In genomic region chr11:96341237-96342130, GRCh38 we compare ENCODE assay signal across 8 cellular contexts. TPM values are rescaled to one million over a fixed set of nuclear protein-coding genes. Genes with fewer than 3 reads are reported as not detected.
A peak's percentile ranks its signal among the peaks of the same experiment; 100 is the strongest.
DNase-seq lines count a peak whose midpoint lies in the region; ATAC-seq, FAIRE-seq and TF ChIP-seq lines count a peak whose summit lies in the region.

No MANE protein-coding gene starts in this region.

- H3K4me1 Mint-ChIP-seq in glutamatergic neuron (ENCODE audit: low read depth, unreplicated experiment) = peaks cover 13% of the 10 kb centered on the region

- peak overlapping the region; percentile 69 for H3K4me3 ChIP-seq in GM12864 (ENCODE audit: low read depth, low read length)
- peak overlapping the region; percentile 26 to 56 (median 40) for H3K4me3 ChIP-seq in pancreas
- H3K4me3 ChIP-seq in urinary bladder (ENCODE audit: low read depth, low read length) = peak overlapping the region; percentile 67

- H3K4me1 ChIP-seq in pancreas (peaks cover 0 to 12% (median 7%) of the 10 kb centered on the region in 3 donors), urinary bladder (ENCODE audit: insufficient read depth) (peaks cover 3% of the 10 kb centered on the region)

- no peak for FAIRE-seq in pancreas (lab: Jason Lieb, UNC)

- ATAC-seq in HG02642 (IDR thresholded peaks at IDR 0.05; ENCODE audit: poor library complexity, unreplicated experiment) (peak; percentile 26), pancreas (peak; percentile 29 to 58 (median 41))

- H3K4me3 Mint-ChIP-seq in glutamatergic neuron (ENCODE audit: unreplicated experiment) = peak overlapping the region; percentile 94

- H3K36me3 ChIP-seq in pancreas (no peaks in the 10 kb centered on the region), urinary bladder (ENCODE audit: insufficient read depth) (no peaks in the 10 kb centered on the region)

- intact Hi-C loops in pancreas (cut with DNase I) = no loop called here

- peak overlapping the region; percentile 10 for H3K27ac Mint-ChIP-seq in glutamatergic neuron (ENCODE audit: unreplicated experiment)

- peak; percentile 64 for TF ChIP-seq CTCF in GM12864 (IDR thresholded peaks at IDR 0.05; ENCODE audit: low read depth, low read length, missing control alignments)
- TF ChIP-seq CTCF in glutamatergic neuron (IDR thresholded peaks at IDR 0.05; ENCODE audit: partially characterized antibody, unreplicated experiment) = no peak
- peak in 1 of 4 donors; percentile 9 for TF ChIP-seq CTCF in pancreas (IDR thresholded peaks at IDR 0.05)

- WGBS in pancreas, 2 donors = 25 to 32% methylated on average over 22 to 26 of the region's 26 CpGs
- 17% methylated on average over 26 of the region's 26 CpGs for WGBS in urinary bladder

- no peaks in the 10 kb centered on the region for H3K27me3 Mint-ChIP-seq in glutamatergic neuron (ENCODE audit: unreplicated experiment)

- H3K27me3 ChIP-seq in pancreas = no peaks in the 10 kb centered on the region

- no peaks in the 10 kb centered on the region for H3K9me3 ChIP-seq in pancreas

- no peaks in the 10 kb centered on the region for H3K9me3 Mint-ChIP-seq in glutamatergic neuron (ENCODE audit: unreplicated experiment)

- DNase-seq in GM12864 (ENCODE audit: low read depth) (no peak), glutamatergic neuron (peak; percentile 24), pancreas (peak; percentile 28 to 71 (median 36)), retina (no peak)
- peak in 3 of 4 experiments; percentile 21 to 63 (median 52) for DNase-seq in activated naive CD4-positive, alpha-beta T cell (lab: John Stamatoyannopoulos, UW)

- H3K27ac ChIP-seq in pancreas (peak overlapping the region in 3 of 4 donors; percentile 42 to 78 (median 78)), urinary bladder (ENCODE audit: low read depth) (peak overlapping the region; percentile 55)

- no peaks in the 10 kb centered on the region for H3K36me3 Mint-ChIP-seq in glutamatergic neuron (ENCODE audit: unreplicated experiment)

TF ChIP-seq in PFSK-1, 5 proteins besides CTCF, POLR2A, EP300 and RAD21:
- no peak for TF ChIP-seq TAF1 (IDR thresholded peaks at IDR 0.05; ENCODE audit: borderline replicate concordance, insufficient read depth, low read length)
- TF ChIP-seq SIN3A (IDR thresholded peaks at IDR 0.05; ENCODE audit: borderline replicate concordance, insufficient read depth, low read length) = 0 out of 2 replicates have a peak, but pooled peaks have one; percentile 30
- no peak for TF ChIP-seq FOXP2 (optimal IDR thresholded peaks at IDR 0.05; ENCODE audit: borderline replicate concordance, extremely low read depth, extremely low read length, insufficient read depth)
- no peak for TF ChIP-seq POLR2AphosphoS5 (IDR thresholded peaks at IDR 0.05; ENCODE audit: low read depth, low read length)
TF ChIP-seq in PFSK-1: peak in this region for 1.

RNA-seq across cellular contexts. Expression of gene MAML2, which starts 1.5 kb away (rescaled TPM):
- polyA plus RNA-seq in PFSK-1 (2012; ENCODE audit: insufficient read length, low read depth) = 3.1 TPM
- total RNA-seq in glutamatergic neuron (ENCODE audit: unreplicated experiment) = 2.1 TPM
- total RNA-seq in pancreas = 10 to 100 TPM in 1 of 6 donors, 1 to 10 TPM in 5; 3.1 to 11.8 (median 4.9) TPM
- polyA plus RNA-seq in pancreas = 1 to 10 TPM; 2.4 to 3.2 TPM
- total RNA-seq in urinary bladder = 25.6 TPM
- 7.9 TPM for polyA plus RNA-seq in urinary bladder

RNA-seq across cellular contexts. Expression of gene CCDC82, which starts 48.2 kb away (rescaled TPM):
- 9.4 TPM for polyA plus RNA-seq in PFSK-1 (2012; ENCODE audit: insufficient read length, low read depth)
- total RNA-seq in glutamatergic neuron (ENCODE audit: unreplicated experiment) = 56.3 TPM
- 10 to 100 TPM in 3 of 6 donors, 1 to 10 TPM in 3; 5.5 to 12.0 (median 8.3) TPM for total RNA-seq in pancreas
- polyA plus RNA-seq in pancreas = 10 to 100 TPM in 1 of 2 donors, 1 to 10 TPM in 1; 9.9 to 18.2 TPM
- total RNA-seq in urinary bladder = 62.0 TPM
- 18.6 TPM for polyA plus RNA-seq in urinary bladder

RNA-seq across cellular contexts. Expression of gene JRKL, which starts 48.3 kb away (rescaled TPM):
- 3.4 TPM for polyA plus RNA-seq in PFSK-1 (2012; ENCODE audit: insufficient read length, low read depth)
- total RNA-seq in glutamatergic neuron (ENCODE audit: unreplicated experiment) (7.8 TPM), pancreas (1 to 10 TPM; 2.0 to 7.0 (median 3.1) TPM), urinary bladder (19.1 TPM)
- polyA plus RNA-seq in pancreas (1 to 10 TPM; 2.5 to 3.7 TPM), urinary bladder (6.9 TPM)

Comparison
In these comparisons a context has a peak if more than half of its experiments do, and no peak if none do; other contexts are left out.
1. DNase-seq: peak in activated naive CD4-positive, alpha-beta T cell (3 of 4), glutamatergic neuron (single experiment) and pancreas (6 of 6); none in GM12864 (single experiment) and retina (single experiment).
2. Peak in every context shown above with its lines, with median percentiles within 50 percentile points of each other: H3K4me3 ChIP-seq.